In genomic region chr10:46787321-46787615, GRCh38 we compare ENCODE assay signal across 8 cellular contexts.
DNase-seq lines count a peak whose midpoint lies in the region; ATAC-seq and TF ChIP-seq lines count a peak whose summit lies in the region.

No MANE protein-coding gene starts in this region.

- peaks cover 6% of the 10 kb centered on the region for H3K27me3 Mint-ChIP-seq in activated CD8-positive, alpha-beta memory T cell treated with anti-CD3 and anti-CD28 coated beads, Interleukin-2, amount 10 ng/mL, durations not matched to agents 7 days and 5 days

- H3K9me3 Mint-ChIP-seq in activated CD8-positive, alpha-beta memory T cell treated with anti-CD3 and anti-CD28 coated beads, Interleukin-2, amount 10 ng/mL, durations not matched to agents 7 days and 5 days (ENCODE audit: low read depth), result no peaks in the 10 kb centered on the region

- no peak overlapping the region for H3K27ac ChIP-seq in SU-DHL-6 (ENCODE audit: low read depth, low read length)
- no peak overlapping the region for H3K27ac ChIP-seq in ectodermal cell (ENCODE audit: insufficient read depth, low read depth, low read length, poor library complexity, severe bottlenecking)
- H3K27ac ChIP-seq in substantia nigra (ENCODE audit: low read depth, low read length, poor library complexity, severe bottlenecking), result no peak overlapping the region

- CTCF ChIA-PET in activated CD8-positive, alpha-beta memory T cell treated with anti-CD3 and anti-CD28 coated beads, Interleukin-2, amount 10 ng/mL, durations not matched to agents 7 days and 5 days (lab: Charles Lee), result no interaction called here

- peak overlapping the region; percentile 94 for H2AFZ ChIP-seq in SU-DHL-6 (ENCODE audit: low read depth, low read length, severe bottlenecking)

- TF ChIP-seq CTCF in SU-DHL-6 (IDR thresholded peaks at IDR 0.05; ENCODE audit: insufficient read depth, low read length, poor library complexity, severe bottlenecking), result no peak

- WGBS in ectodermal cell, 2 experiments, result 15 to 19% methylated on average over 5 to 6 of the region's 6 CpGs

- peak; percentile 68 for ATAC-seq in activated CD8-positive, alpha-beta memory T cell treated with anti-CD3 and anti-CD28 coated beads, Interleukin-2, amount 10 ng/mL, durations not matched to agents 7 days and 5 days
- ATAC-seq in HG03354 (IDR thresholded peaks at IDR 0.05; ENCODE audit: poor library complexity, severe bottlenecking, unreplicated experiment), result peak; percentile 52
- no peak for ATAC-seq in HG03025 (IDR thresholded peaks at IDR 0.05; ENCODE audit: low FRiP score, unreplicated experiment)

- no peaks in the 10 kb centered on the region for H3F3A ChIP-seq in SU-DHL-6 (ENCODE audit: insufficient read depth)

- H3K4me3 ChIP-seq in SU-DHL-6 (ENCODE audit: insufficient read depth, low read length, poor library complexity, severe bottlenecking) (peak overlapping the region; percentile 56), ectodermal cell (ENCODE audit: insufficient read depth, low read depth, low read length) (peak overlapping the region; percentile 71)

- H4K20me1 ChIP-seq in SU-DHL-6 (ENCODE audit: low read depth, low read length), result no peaks in the 10 kb centered on the region

- H3K4me1 ChIP-seq in ectodermal cell (ENCODE audit: control insufficient read depth, insufficient read depth, low read length), result no peaks in the 10 kb centered on the region

- peaks cover 8% of the 10 kb centered on the region for H3K4me1 Mint-ChIP-seq in activated CD8-positive, alpha-beta memory T cell treated with anti-CD3 and anti-CD28 coated beads, Interleukin-2, amount 10 ng/mL, durations not matched to agents 7 days and 5 days

- H3K79me2 ChIP-seq in SU-DHL-6 (ENCODE audit: insufficient read depth, low read length), result no peaks in the 10 kb centered on the region

- H3K9me3 ChIP-seq in SU-DHL-6 (ENCODE audit: insufficient read depth, low read length) (no peaks in the 10 kb centered on the region), ectodermal cell (ENCODE audit: control insufficient read depth, low read length) (no peaks in the 10 kb centered on the region)

- peak overlapping the region; percentile 55 for H3K4me2 ChIP-seq in SU-DHL-6 (ENCODE audit: low read depth, low read length, poor library complexity, severe bottlenecking)

- no peaks in the 10 kb centered on the region for H3K36me3 Mint-ChIP-seq in activated CD8-positive, alpha-beta memory T cell treated with anti-CD3 and anti-CD28 coated beads, Interleukin-2, amount 10 ng/mL, durations not matched to agents 7 days and 5 days

- H3K9me2 ChIP-seq in SU-DHL-6 (replicated peaks; ENCODE audit: insufficient read depth, low read length), result no peaks in the 10 kb centered on the region

- H3K27me3 ChIP-seq in SU-DHL-6 (ENCODE audit: low read length) (no peaks in the 10 kb centered on the region), ectodermal cell (ENCODE audit: control insufficient read depth, insufficient read depth, low read length, poor library complexity, severe bottlenecking) (no peaks in the 10 kb centered on the region)

- DNase-seq in activated CD8-positive, alpha-beta memory T cell treated with anti-CD3 and anti-CD28 coated beads, Interleukin-2, amount 10 ng/mL, durations not matched to agents 7 days and 5 days, result peak; percentile 76
- no peak for DNase-seq in activated CD8-positive, alpha-beta memory T cell treated with anti-CD3 and anti-CD28 coated beads for 24 hours
- peak; percentile 80 for DNase-seq in medulla oblongata (ENCODE audit: extremely low spot score)
- DNase-seq in substantia nigra (lab: John Stamatoyannopoulos, UW), result peak in 35 of 49 donors; percentile 4 to 74 (median 26)

- H3K36me3 ChIP-seq in SU-DHL-6 (ENCODE audit: low read length), result no peaks in the 10 kb centered on the region
- H3K36me3 ChIP-seq in ectodermal cell (ENCODE audit: control insufficient read depth, insufficient read depth, low read length), result no peaks in the 10 kb centered on the region

- peak overlapping the region; percentile 72 for H3K9ac ChIP-seq in SU-DHL-6 (ENCODE audit: low read length)

- H3K27ac Mint-ChIP-seq in activated CD8-positive, alpha-beta memory T cell treated with anti-CD3 and anti-CD28 coated beads, Interleukin-2, amount 10 ng/mL, durations not matched to agents 7 days and 5 days, result peak overlapping the region; percentile 62

- peak overlapping the region; percentile 84 for H3K4me3 Mint-ChIP-seq in activated CD8-positive, alpha-beta memory T cell treated with anti-CD3 and anti-CD28 coated beads, Interleukin-2, amount 10 ng/mL, durations not matched to agents 7 days and 5 days
